1 cellular context compared by ENCODE assay signal in genomic region chr12:30794591-30795409, GRCh38.
TF ChIP-seq lines count a peak whose summit lies in the region.

No MANE protein-coding gene starts in this region.

TF ChIP-seq in GM12878, 131 proteins besides CTCF, POLR2A, EP300 and RAD21 (continued from another document):
- TF ChIP-seq REST (IDR thresholded peaks at IDR 0.05; ENCODE audit: low read depth, low read length): no peak
- TF ChIP-seq ZSCAN29 (IDR thresholded peaks at IDR 0.05): no peak
- no peak for TF ChIP-seq CBFB (IDR thresholded peaks at IDR 0.05; ENCODE audit: low read depth)
- TF ChIP-seq SREBF1 (IDR thresholded peaks at IDR 0.05; ENCODE audit: low read length): no peak
- TF ChIP-seq ZNF274 (IDR thresholded peaks at IDR 0.05; ENCODE audit: insufficient read depth, insufficient read length): no peak
- TF ChIP-seq, protein P1, sequence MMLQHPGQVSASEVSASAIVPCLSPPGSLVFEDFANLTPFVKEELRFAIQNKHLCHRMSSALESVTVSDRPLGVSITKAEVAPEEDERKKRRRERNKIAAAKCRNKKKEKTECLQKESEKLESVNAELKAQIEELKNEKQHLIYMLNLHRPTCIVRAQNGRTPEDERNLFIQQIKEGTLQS (IDR thresholded peaks at IDR 0.05; ENCODE audit: borderline replicate concordance, extremely low read depth, low read depth, low read length): no peak
- TF ChIP-seq PAX8 (IDR thresholded peaks at IDR 0.05): no peak
